ENCODE assay signal across 20 cellular contexts in the genomic region with DNA sequence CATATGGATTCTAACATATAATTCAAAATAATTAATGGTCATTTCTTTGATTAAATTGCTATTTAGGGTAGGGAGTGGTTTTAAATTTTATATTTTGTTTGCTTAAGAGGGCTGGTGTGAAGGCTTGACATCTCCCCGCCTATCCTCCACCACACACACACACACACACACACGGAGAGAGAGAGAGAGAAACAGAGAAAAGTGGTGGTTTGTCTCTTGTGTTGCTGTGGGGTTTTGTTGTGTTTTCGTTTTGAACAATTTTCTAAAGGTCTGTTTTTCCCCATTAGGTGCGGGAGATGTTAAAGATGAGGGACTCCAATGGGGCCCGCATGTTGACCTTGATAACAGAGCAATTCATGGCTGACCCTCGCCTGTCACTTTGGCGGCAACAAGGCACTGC.
DNase-seq lines count a peak whose midpoint lies in the region; ATAC-seq, FAIRE-seq and TF ChIP-seq lines count a peak whose summit lies in the region.
"Had no signal": no experiment of that assay in that cellular context is flagged by ENCODE, and none has a peak within 500 bp of the region (broad histone marks: within the 10 kb centered on the region; RNA-seq: fewer than 3 reads in every experiment).

No MANE protein-coding gene starts in this region.

- H3K36me3 Mint-ChIP-seq in nephron progenitor cell (ENCODE audit: low read depth), result peaks cover 27% of the 10 kb centered on the region

- no peaks in the 10 kb centered on the region for H3K79me2 ChIP-seq in K562 (ENCODE audit: control insufficient read depth, insufficient read depth, low read length)

- no peaks in the 10 kb centered on the region for H3K4me1 Mint-ChIP-seq in nephron progenitor cell
- H3K4me1 Mint-ChIP-seq: CD14-positive monocyte had no signal

- TF ChIP-seq POLR2A in K562 (conservative IDR thresholded peaks at IDR 0.05) (no peak), prostate gland (IDR thresholded peaks at IDR 0.05) (no peak)

- TF ChIP-seq CTCF in GM06990 (IDR thresholded peaks at IDR 0.05; ENCODE audit: insufficient read depth, low read length, poor library complexity, severe bottlenecking) (no peak), K562 (IDR thresholded peaks at IDR 0.05 in 2 of 3, conservative IDR thresholded peaks at IDR 0.05 in 1 of 3; ENCODE audit: insufficient read depth in 2 of 3, low read depth in 1 of 3, low read length in 3 of 3) (no peak), nephron progenitor cell (IDR thresholded peaks at IDR 0.05) (no peak), prostate gland (IDR thresholded peaks at IDR 0.05) (no peak)

- H3K9me1 ChIP-seq in K562 (ENCODE audit: control insufficient read depth, insufficient read depth, low read length), result no peaks in the 10 kb centered on the region

- H3K4me3 ChIP-seq in GM06990 (replicated peaks; ENCODE audit: low read depth, low read length), result no peak overlapping the region
- no peak overlapping the region for H3K4me3 ChIP-seq in K562
- H3K4me3 ChIP-seq in prostate gland, result no peak overlapping the region
- H3K4me3 ChIP-seq: BLaER1, GM23338 had no signal

- no peak for ATAC-seq in K562
- ATAC-seq: GM23338, HepG2 had no signal

- H3K4me1 ChIP-seq in K562 (replicated peaks in 1 of 2; ENCODE audit: control insufficient read depth in 2 of 2, insufficient read depth in 2 of 2, low read length in 2 of 2), result no peaks in the 10 kb centered on the region
- H3K4me1 ChIP-seq in prostate gland (replicated peaks), result no peaks in the 10 kb centered on the region
- H3K4me1 ChIP-seq: BLaER1 had no signal

- H2AFZ ChIP-seq in K562 (ENCODE audit: low read depth, low read length), result no peak overlapping the region
- H2AFZ ChIP-seq: GM23338 had no signal

- CTCF ChIA-PET in K562 (lab: Yijun Ruan, JAX; ENCODE audit: low intra/inter-chr PET ratio), result no interaction called here

- in situ Hi-C loops in K562 (cut with MboI), result no loop called here

- FAIRE-seq in K562 (lab: Jason Lieb, UNC), result no peak
- FAIRE-seq: GM12891, HepG2 had no signal

- no peak for TF ChIP-seq EP300 in K562 (IDR thresholded peaks at IDR 0.05; ENCODE audit: low read length)

- DNase-seq in GM06990 (ENCODE audit: extremely low read depth, insufficient read length), result peak; percentile 2
- peak; percentile 27 for DNase-seq in NCI-H526 treated with DMSO at 0.1 percent for 48 hours (lab: John Stamatoyannopoulos, UW)
- no peak for DNase-seq in K562 (ENCODE audit: extremely low read depth in 1 of 4, low spot score in 3 of 4)
- DNase-seq in nephron progenitor cell, result no peak
- DNase-seq in pons (ENCODE audit: low spot score), result no peak
- no peak for DNase-seq in prostate gland (ENCODE audit: low spot score)
- DNase-seq in hypothalamus (lab: John Stamatoyannopoulos, UW), result no peak
- DNase-seq in hepatic stellate cell (ENCODE audit: low spot score), result no peak
- DNase-seq: 8988T; CD4-positive, alpha-beta memory T cell; DMS153; DMS79; GDM1; HCEC 1CT had no signal

- no peaks in the 10 kb centered on the region for H3K36me3 ChIP-seq in GM06990 (ENCODE audit: control insufficient read depth, insufficient read depth, low read length)
- H3K36me3 ChIP-seq in K562 (ENCODE audit: control insufficient read depth, insufficient read depth, low read length), result no peaks in the 10 kb centered on the region
- H3K36me3 ChIP-seq in prostate gland, result no peaks in the 10 kb centered on the region

- H3K9ac ChIP-seq in K562 (ENCODE audit: insufficient read depth in 1 of 2, low read depth in 2 of 2, low read length in 2 of 2), result no peak overlapping the region
- H3K9ac ChIP-seq: BLaER1 had no signal

- no peak overlapping the region for H3K27ac ChIP-seq in K562 (ENCODE audit: extremely low read depth, low read depth, low read length)
- H3K27ac ChIP-seq in prostate gland, result no peak overlapping the region
- H3K27ac ChIP-seq: BLaER1 had no signal

- intact Hi-C loops in K562 (cut with micrococcal nuclease) (no loop called here), prostate gland (cut with DNase I) (no loop called here)

- POLR2A ChIA-PET in K562 (lab: Yijun Ruan, JAX), result no interaction called here

- 25% methylated on average over 7 of the region's 7 CpGs for WGBS in K562 (ENCODE audit: insufficient coverage, low coverage, missing lambda C conversion rate)
- 86% methylated on average over 7 of the region's 7 CpGs for WGBS in prostate gland

- H3K27me3 ChIP-seq in GM06990 (replicated peaks; ENCODE audit: control insufficient read depth, insufficient read depth, low read length) (no peaks in the 10 kb centered on the region), K562 (ENCODE audit: control insufficient read depth in 2 of 2, insufficient read depth in 2 of 2, low read length in 2 of 2) (peaks cover 0 to 2% of the 10 kb centered on the region in 2 experiments; a peak in 1 of 5 replicates), prostate gland (replicated peaks; ENCODE audit: insufficient read depth) (no peaks in the 10 kb centered on the region)
- H3K27me3 ChIP-seq: BLaER1 had no signal

- H3K4me2 ChIP-seq in K562 (ENCODE audit: insufficient read depth, low read length), result no peak overlapping the region
- H3K4me2 ChIP-seq: BLaER1, GM23338 had no signal

- H3K27ac Mint-ChIP-seq in nephron progenitor cell, result peak overlapping the region; percentile 13
- H3K27ac Mint-ChIP-seq: CD4-positive, alpha-beta memory T cell; GM23338; IgD-negative memory B cell had no signal

- H3K9me3 ChIP-seq in K562 (replicated peaks; ENCODE audit: control insufficient read depth, insufficient read depth, low read depth, low read length), result no peaks in the 10 kb centered on the region
- no peaks in the 10 kb centered on the region for H3K9me3 ChIP-seq in prostate gland
- H3K9me3 ChIP-seq: BLaER1 had no signal

- H3K27me3 Mint-ChIP-seq in nephron progenitor cell (ENCODE audit: low read depth, poor library complexity), result no peaks in the 10 kb centered on the region
- H3K27me3 Mint-ChIP-seq: CD4-positive, alpha-beta memory T cell; IgD-negative memory B cell had no signal

- TF ChIP-seq RAD21 in K562 (CRISPR knock-in tag; conservative IDR thresholded peaks at IDR 0.05 in 1 of 2, IDR thresholded peaks at IDR 0.05 in 1 of 2), result no peak

- no peaks in the 10 kb centered on the region for H4K20me1 ChIP-seq in K562 (replicated peaks; ENCODE audit: control insufficient read depth, insufficient read depth, low read length)

- no peak overlapping the region for H3K4me3 Mint-ChIP-seq in nephron progenitor cell
- H3K4me3 Mint-ChIP-seq: CD14-positive monocyte; CD4-positive, alpha-beta memory T cell; GM23338; IgD-negative memory B cell had no signal

- no peaks in the 10 kb centered on the region for H3K9me3 Mint-ChIP-seq in nephron progenitor cell
- H3K9me3 Mint-ChIP-seq: CD14-positive monocyte; CD4-positive, alpha-beta memory T cell; GM23338; IgD-negative memory B cell had no signal

- no TSS peak for BruUV-seq in K562 (replicated peaks; lab: Mats Ljungman, UMichigan)

TF ChIP-seq in K562, 482 proteins besides CTCF, POLR2A, EP300 and RAD21:
- TF ChIP-seq CBX8 (IDR thresholded peaks at IDR 0.05; ENCODE audit: borderline replicate concordance, extremely low read depth, low read depth, low read length, poor library complexity, severe bottlenecking) (peak; percentile 47), WHSC1 (IDR thresholded peaks at IDR 0.05; ENCODE audit: low read length) (no peak)

Comparison
In these comparisons a context has a peak if more than half of its experiments do, and no peak if none do; other contexts are left out.
1. DNase-seq: peak in GM06990 (single experiment) and NCI-H526 treated with DMSO at 0.1 percent for 48 hours (single experiment); none in K562 (0 of 4), nephron progenitor cell (single experiment), pons (single experiment), prostate gland (single experiment), hypothalamus (0 of 51) and hepatic stellate cell (single experiment).